Comparison of ENCODE assay signal across 3 cellular contexts in genomic region chr1:18760156-18760555, GRCh38.
"Had no signal": no experiment of that assay in that cellular context is flagged by ENCODE, and none has a peak within 500 bp of the region (broad histone marks: within the 10 kb centered on the region; RNA-seq: fewer than 3 reads in every experiment).

No MANE protein-coding gene starts in this region.

- H3K4me3 ChIP-seq: GM12878 had no signal

- ATAC-seq: GM12878 had no signal

- DNase-seq: GDM1, GF-D8 had no signal
